Comparison of ENCODE assay signal across 13 cellular contexts in genomic region chr22:44659140-44659539, GRCh38. TPM values are rescaled to one million over a fixed set of nuclear protein-coding genes. Genes with fewer than 3 reads are reported as not detected.
DNase-seq lines count a peak whose midpoint lies in the region; ATAC-seq and TF ChIP-seq lines count a peak whose summit lies in the region.
"Had no signal": no experiment of that assay in that cellular context is flagged by ENCODE, and none has a peak within 500 bp of the region (broad histone marks: within the 10 kb centered on the region; RNA-seq: fewer than 3 reads in every experiment).

No MANE protein-coding gene starts in this region.

- WGBS in heart left ventricle, 4 donors: 21 to 59% (median 36%) methylated on average over 3 to 6 of the region's 6 CpGs

- H3K9me3 ChIP-seq in WERI-Rb-1 (ENCODE audit: severe bottlenecking) (no peaks in the 10 kb centered on the region), heart left ventricle (no peaks in the 10 kb centered on the region)
- H3K9me3 ChIP-seq: ovary had no signal

- H3K4me1 ChIP-seq in heart left ventricle: peaks cover 0 to 27% (median 19%) of the 10 kb centered on the region in 12 donors

- no peaks in the 10 kb centered on the region for H3K36me3 ChIP-seq in WERI-Rb-1
- H3K36me3 ChIP-seq in heart left ventricle: no peaks in the 10 kb centered on the region
- H3K36me3 ChIP-seq: ovary had no signal

- TF ChIP-seq CTCF in WERI-Rb-1 (IDR thresholded peaks at IDR 0.05; ENCODE audit: low read depth, low read length): no peak
- TF ChIP-seq CTCF in heart left ventricle (IDR thresholded peaks at IDR 0.05): no peak

- no peak overlapping the region for H3K4me3 ChIP-seq in WERI-Rb-1 (ENCODE audit: low read depth, low read length)
- H3K4me3 ChIP-seq in heart left ventricle: no peak overlapping the region
- H3K4me3 ChIP-seq: ovary had no signal

- intact Hi-C loops in heart left ventricle (cut with DNase I): no loop called here

- ATAC-seq in heart left ventricle: peak in 3 of 4 donors; percentile 44 to 58 (median 51)
- no peak for ATAC-seq in HG03432 (IDR thresholded peaks at IDR 0.05; ENCODE audit: unreplicated experiment)
- no peak for ATAC-seq in GM18858 (IDR thresholded peaks at IDR 0.05; ENCODE audit: unreplicated experiment)
- ATAC-seq: activated naive CD4-positive, alpha-beta T cell treated with anti-CD3 and anti-CD28 coated beads, Interleukin-2, amount 50 U/mL, for 72 hours had no signal

- no peak for TF ChIP-seq POLR2A in heart left ventricle (IDR thresholded peaks at IDR 0.05)

- peak; percentile 65 for DNase-seq in Ammon's horn (ENCODE audit: low spot score)
- no peak for DNase-seq in WERI-Rb-1
- DNase-seq in heart left ventricle: peak in 2 of 5 donors; percentile 41 to 56
- peak; percentile 27 for DNase-seq in pons (ENCODE audit: low spot score)
- no peak for DNase-seq in activated CD4-positive, alpha-beta T cell treated with anti-CD3 and anti-CD28 coated beads, Interleukin-2, amount 50 U/mL, for 48 hours
- DNase-seq in NCI-H2081 treated with DMSO at 0.1 percent for 48 hours (lab: John Stamatoyannopoulos, UW): no peak
- DNase-seq: activated CD4-positive, alpha-beta T cell treated with anti-CD3 and anti-CD28 coated beads, Interleukin-2, amount 50 U/mL, for 1 hour; immature natural killer cell; NK-92 treated with Interleukin-12 subunit alpha and Interleukin-12 subunit beta, amount 100 ng/mL, for 24 hours had no signal

- H3K27ac ChIP-seq in WERI-Rb-1: peak overlapping the region; percentile 27; the same call in 1 of the 2 replicates
- peak overlapping the region in 3 of 12 donors; percentile 20 to 61 (median 34) for H3K27ac ChIP-seq in heart left ventricle
- H3K27ac ChIP-seq: ovary had no signal

- H3K27me3 ChIP-seq in WERI-Rb-1 (ENCODE audit: insufficient read depth, low read depth, severe bottlenecking): no peaks in the 10 kb centered on the region
- H3K27me3 ChIP-seq in heart left ventricle: peaks cover 0 to 5% (median 0%) of the 10 kb centered on the region in 9 donors
- H3K27me3 ChIP-seq: ovary had no signal

RNA-seq across cellular contexts. Expression of gene PRR5, which starts 42.9 kb away (rescaled TPM):
- total RNA-seq in heart left ventricle: 1 to 10 TPM; 1.6 to 9.5 (median 2.2) TPM
- 1 to 10 TPM; 2.0 to 2.2 TPM for polyA plus RNA-seq in heart left ventricle

Comparison
In these comparisons a context has a peak if more than half of its experiments do, and no peak if none do; other contexts are left out.
1. DNase-seq: peak in Ammon's horn (single experiment) and pons (single experiment); none in WERI-Rb-1 (single experiment), activated CD4-positive, alpha-beta T cell treated with anti-CD3 and anti-CD28 coated beads, Interleukin-2, amount 50 U/mL, for 48 hours (0 of 2) and NCI-H2081 treated with DMSO at 0.1 percent for 48 hours (single experiment).
2. ATAC-seq: peak in heart left ventricle (3 of 4); none in HG03432 (single experiment) and GM18858 (single experiment).